1 cellular context compared by ENCODE assay signal in the genomic region with DNA sequence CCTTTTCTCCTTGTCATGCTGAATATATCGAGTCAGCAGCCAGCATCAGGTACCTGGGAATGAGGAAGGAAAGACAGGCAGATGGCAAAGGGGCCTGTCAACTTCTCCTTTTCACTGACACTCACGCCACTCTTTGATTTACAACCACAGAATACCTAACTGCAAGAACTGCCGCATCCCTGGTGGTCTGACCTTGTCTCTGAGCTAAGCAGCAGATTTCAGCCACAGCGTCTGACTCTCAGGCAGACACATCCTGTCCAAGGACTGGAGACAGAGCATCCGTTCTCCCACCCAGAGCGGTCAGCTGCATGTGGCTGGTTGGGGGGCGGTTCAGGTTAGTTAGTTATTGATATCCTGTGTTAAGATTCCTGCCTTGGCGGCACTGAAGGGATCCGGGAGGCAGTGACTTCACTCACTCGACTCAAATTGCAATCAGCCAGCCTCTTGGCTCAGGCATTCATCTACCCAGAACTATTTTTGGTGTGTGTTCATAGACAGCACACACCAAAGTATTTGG.
TF ChIP-seq lines count a peak whose summit lies in the region.

No MANE protein-coding gene starts in this region.

TF ChIP-seq in GM12878, 131 proteins besides CTCF, POLR2A, EP300 and RAD21 (continued from another document and continues in another):
- TF ChIP-seq, protein P1, sequence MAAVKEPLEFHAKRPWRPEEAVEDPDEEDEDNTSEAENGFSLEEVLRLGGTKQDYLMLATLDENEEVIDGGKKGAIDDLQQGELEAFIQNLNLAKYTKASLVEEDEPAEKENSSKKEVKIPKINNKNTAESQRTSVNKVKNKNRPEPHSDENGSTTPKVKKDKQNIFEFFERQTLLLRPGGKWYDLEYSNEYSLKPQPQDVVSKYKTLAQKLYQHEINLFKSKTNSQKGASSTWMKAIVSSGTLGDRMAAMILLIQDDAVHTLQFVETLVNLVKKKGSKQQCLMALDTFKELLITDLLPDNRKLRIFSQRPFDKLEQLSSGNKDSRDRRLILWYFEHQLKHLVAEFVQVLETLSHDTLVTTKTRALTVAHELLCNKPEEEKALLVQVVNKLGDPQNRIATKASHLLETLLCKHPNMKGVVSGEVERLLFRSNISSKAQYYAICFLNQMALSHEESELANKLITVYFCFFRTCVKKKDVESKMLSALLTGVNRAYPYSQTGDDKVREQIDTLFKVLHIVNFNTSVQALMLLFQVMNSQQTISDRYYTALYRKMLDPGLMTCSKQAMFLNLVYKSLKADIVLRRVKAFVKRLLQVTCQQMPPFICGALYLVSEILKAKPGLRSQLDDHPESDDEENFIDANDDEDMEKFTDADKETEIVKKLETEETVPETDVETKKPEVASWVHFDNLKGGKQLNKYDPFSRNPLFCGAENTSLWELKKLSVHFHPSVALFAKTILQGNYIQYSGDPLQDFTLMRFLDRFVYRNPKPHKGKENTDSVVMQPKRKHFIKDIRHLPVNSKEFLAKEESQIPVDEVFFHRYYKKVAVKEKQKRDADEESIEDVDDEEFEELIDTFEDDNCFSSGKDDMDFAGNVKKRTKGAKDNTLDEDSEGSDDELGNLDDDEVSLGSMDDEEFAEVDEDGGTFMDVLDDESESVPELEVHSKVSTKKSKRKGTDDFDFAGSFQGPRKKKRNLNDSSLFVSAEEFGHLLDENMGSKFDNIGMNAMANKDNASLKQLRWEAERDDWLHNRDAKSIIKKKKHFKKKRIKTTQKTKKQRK (IDR thresholded peaks at IDR 0.05; ENCODE audit: low read depth, low read length): no peak
- TF ChIP-seq TCF7 (IDR thresholded peaks at IDR 0.05; ENCODE audit: borderline replicate concordance) (no peak), SMAD5 (IDR thresholded peaks at IDR 0.05; ENCODE audit: low read depth) (no peak), POU2F2 (IDR thresholded peaks at IDR 0.05; ENCODE audit: borderline replicate concordance, low read depth, low read length) (no peak), ATF7 (IDR thresholded peaks at IDR 0.05; ENCODE audit: low read depth) (no peak), MEF2B (IDR thresholded peaks at IDR 0.05; ENCODE audit: partially characterized antibody, poor library complexity, severe bottlenecking) (no peak), FOXM1 (IDR thresholded peaks at IDR 0.05; ENCODE audit: low read depth, low read length) (peak; percentile 55; the same call in 1 of the 2 replicates), CEBPB (IDR thresholded peaks at IDR 0.05; ENCODE audit: borderline replicate concordance in 1 of 2, low read depth in 2 of 2, low read length in 2 of 2) (no peak), CBFB (IDR thresholded peaks at IDR 0.05; ENCODE audit: low read depth) (peak; percentile 49; the same call in 1 of the 2 replicates), ZZZ3 (IDR thresholded peaks at IDR 0.05; ENCODE audit: control insufficient read depth, insufficient read length, low read depth) (no peak), STAT3 (IDR thresholded peaks at IDR 0.05; ENCODE audit: low read depth, low read length) (no peak), NFYA (IDR thresholded peaks at IDR 0.05; ENCODE audit: borderline replicate concordance, low read depth, low read length) (no peak), FOXK2 (IDR thresholded peaks at IDR 0.05) (no peak), TCF12 (IDR thresholded peaks at IDR 0.05; ENCODE audit: low read depth, low read length) (peak; percentile 21; the same call in 1 of the 2 replicates), PAX5 (IDR thresholded peaks at IDR 0.05; ENCODE audit: borderline replicate concordance, low read depth, low read length) (peak; percentile 43; the same call in 1 of the 2 replicates), RUNX3 (IDR thresholded peaks at IDR 0.05; ENCODE audit: low read length) (peak; percentile 82), SREBF2 (IDR thresholded peaks at IDR 0.05; ENCODE audit: low read length) (no peak), KDM1A (IDR thresholded peaks at IDR 0.05; ENCODE audit: borderline replicate concordance) (no peak), TARDBP (IDR thresholded peaks at IDR 0.05; ENCODE audit: borderline replicate concordance) (no peak), EZH2 (IDR thresholded peaks at IDR 0.05; ENCODE audit: borderline replicate concordance, control insufficient read depth, low read depth, low read length) (no peak), IKZF1 (conservative IDR thresholded peaks at IDR 0.05) (peak; percentile 54), POLR2AphosphoS5 (IDR thresholded peaks at IDR 0.05; ENCODE audit: low read length) (no peak; the same call in 1 of the 2 replicates), CHD4 (IDR thresholded peaks at IDR 0.05) (no peak), GATAD2B (conservative IDR thresholded peaks at IDR 0.05; ENCODE audit: low read depth) (no peak), SUZ12 (IDR thresholded peaks at IDR 0.05; ENCODE audit: unreplicated experiment) (no peak), RAD51 (IDR thresholded peaks at IDR 0.05) (no peak), MTA3 (IDR thresholded peaks at IDR 0.05; ENCODE audit: borderline replicate concordance, low read length) (no peak), CREM (IDR thresholded peaks at IDR 0.05; ENCODE audit: low read depth) (peak; percentile 50; the same call in 1 of the 2 replicates), SPI1 (IDR thresholded peaks at IDR 0.05; ENCODE audit: borderline replicate concordance, insufficient read depth, low read depth, low read length) (peak; percentile 31; the same call in 1 of the 2 replicates), MYB (IDR thresholded peaks at IDR 0.05; ENCODE audit: borderline replicate concordance, low read depth, low read length) (no peak), CREB1 (IDR thresholded peaks at IDR 0.05; ENCODE audit: low read depth) (no peak), SUPT20H (IDR thresholded peaks at IDR 0.05; ENCODE audit: borderline replicate concordance, control insufficient read depth, low read depth, low read length) (no peak), ASH2L (IDR thresholded peaks at IDR 0.05; ENCODE audit: borderline replicate concordance, low read depth) (no peak), RCOR1 (conservative IDR thresholded peaks at IDR 0.05; ENCODE audit: low read depth, low read length) (no peak), HDAC2 (IDR thresholded peaks at IDR 0.05) (no peak), TCF3 (IDR thresholded peaks at IDR 0.05; ENCODE audit: borderline replicate concordance, insufficient read depth, low read depth, low read length) (no peak), ETV6 (conservative IDR thresholded peaks at IDR 0.05 in 1 of 2, IDR thresholded peaks at IDR 0.05 in 1 of 2; ENCODE audit: borderline replicate concordance in 1 of 2, low read depth in 1 of 2) (no peak), NFIC (IDR thresholded peaks at IDR 0.05; ENCODE audit: low read depth, low read length) (peak; percentile 56; the same call in 1 of the 2 replicates), KLF5 (IDR thresholded peaks at IDR 0.05; ENCODE audit: partially characterized antibody) (no peak)
- TF ChIP-seq, protein P2, sequence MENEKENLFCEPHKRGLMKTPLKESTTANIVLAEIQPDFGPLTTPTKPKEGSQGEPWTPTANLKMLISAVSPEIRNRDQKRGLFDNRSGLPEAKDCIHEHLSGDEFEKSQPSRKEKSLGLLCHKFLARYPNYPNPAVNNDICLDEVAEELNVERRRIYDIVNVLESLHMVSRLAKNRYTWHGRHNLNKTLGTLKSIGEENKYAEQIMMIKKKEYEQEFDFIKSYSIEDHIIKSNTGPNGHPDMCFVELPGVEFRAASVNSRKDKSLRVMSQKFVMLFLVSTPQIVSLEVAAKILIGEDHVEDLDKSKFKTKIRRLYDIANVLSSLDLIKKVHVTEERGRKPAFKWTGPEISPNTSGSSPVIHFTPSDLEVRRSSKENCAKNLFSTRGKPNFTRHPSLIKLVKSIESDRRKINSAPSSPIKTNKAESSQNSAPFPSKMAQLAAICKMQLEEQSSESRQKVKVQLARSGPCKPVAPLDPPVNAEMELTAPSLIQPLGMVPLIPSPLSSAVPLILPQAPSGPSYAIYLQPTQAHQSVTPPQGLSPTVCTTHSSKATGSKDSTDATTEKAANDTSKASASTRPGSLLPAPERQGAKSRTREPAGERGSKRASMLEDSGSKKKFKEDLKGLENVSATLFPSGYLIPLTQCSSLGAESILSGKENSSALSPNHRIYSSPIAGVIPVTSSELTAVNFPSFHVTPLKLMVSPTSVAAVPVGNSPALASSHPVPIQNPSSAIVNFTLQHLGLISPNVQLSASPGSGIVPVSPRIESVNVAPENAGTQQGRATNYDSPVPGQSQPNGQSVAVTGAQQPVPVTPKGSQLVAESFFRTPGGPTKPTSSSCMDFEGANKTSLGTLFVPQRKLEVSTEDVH (IDR thresholded peaks at IDR 0.05; ENCODE audit: low read depth, partially characterized antibody): no peak
- TF ChIP-seq, protein P3, sequence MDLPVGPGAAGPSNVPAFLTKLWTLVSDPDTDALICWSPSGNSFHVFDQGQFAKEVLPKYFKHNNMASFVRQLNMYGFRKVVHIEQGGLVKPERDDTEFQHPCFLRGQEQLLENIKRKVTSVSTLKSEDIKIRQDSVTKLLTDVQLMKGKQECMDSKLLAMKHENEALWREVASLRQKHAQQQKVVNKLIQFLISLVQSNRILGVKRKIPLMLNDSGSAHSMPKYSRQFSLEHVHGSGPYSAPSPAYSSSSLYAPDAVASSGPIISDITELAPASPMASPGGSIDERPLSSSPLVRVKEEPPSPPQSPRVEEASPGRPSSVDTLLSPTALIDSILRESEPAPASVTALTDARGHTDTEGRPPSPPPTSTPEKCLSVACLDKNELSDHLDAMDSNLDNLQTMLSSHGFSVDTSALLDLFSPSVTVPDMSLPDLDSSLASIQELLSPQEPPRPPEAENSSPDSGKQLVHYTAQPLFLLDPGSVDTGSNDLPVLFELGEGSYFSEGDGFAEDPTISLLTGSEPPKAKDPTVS (IDR thresholded peaks at IDR 0.05; ENCODE audit: low read depth, low read length): no peak
- TF ChIP-seq, protein P4, sequence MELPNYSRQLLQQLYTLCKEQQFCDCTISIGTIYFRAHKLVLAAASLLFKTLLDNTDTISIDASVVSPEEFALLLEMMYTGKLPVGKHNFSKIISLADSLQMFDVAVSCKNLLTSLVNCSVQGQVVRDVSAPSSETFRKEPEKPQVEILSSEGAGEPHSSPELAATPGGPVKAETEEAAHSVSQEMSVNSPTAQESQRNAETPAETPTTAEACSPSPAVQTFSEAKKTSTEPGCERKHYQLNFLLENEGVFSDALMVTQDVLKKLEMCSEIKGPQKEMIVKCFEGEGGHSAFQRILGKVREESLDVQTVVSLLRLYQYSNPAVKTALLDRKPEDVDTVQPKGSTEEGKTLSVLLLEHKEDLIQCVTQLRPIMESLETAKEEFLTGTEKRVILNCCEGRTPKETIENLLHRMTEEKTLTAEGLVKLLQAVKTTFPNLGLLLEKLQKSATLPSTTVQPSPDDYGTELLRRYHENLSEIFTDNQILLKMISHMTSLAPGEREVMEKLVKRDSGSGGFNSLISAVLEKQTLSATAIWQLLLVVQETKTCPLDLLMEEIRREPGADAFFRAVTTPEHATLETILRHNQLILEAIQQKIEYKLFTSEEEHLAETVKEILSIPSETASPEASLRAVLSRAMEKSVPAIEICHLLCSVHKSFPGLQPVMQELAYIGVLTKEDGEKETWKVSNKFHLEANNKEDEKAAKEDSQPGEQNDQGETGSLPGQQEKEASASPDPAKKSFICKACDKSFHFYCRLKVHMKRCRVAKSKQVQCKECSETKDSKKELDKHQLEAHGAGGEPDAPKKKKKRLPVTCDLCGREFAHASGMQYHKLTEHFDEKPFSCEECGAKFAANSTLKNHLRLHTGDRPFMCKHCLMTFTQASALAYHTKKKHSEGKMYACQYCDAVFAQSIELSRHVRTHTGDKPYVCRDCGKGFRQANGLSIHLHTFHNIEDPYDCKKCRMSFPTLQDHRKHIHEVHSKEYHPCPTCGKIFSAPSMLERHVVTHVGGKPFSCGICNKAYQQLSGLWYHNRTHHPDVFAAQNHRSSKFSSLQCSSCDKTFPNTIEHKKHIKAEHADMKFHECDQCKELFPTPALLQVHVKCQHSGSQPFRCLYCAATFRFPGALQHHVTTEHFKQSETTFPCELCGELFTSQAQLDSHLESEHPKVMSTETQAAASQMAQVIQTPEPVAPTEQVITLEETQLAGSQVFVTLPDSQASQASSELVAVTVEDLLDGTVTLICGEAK (IDR thresholded peaks at IDR 0.05; ENCODE audit: borderline replicate concordance): no peak
- TF ChIP-seq, protein P5, sequence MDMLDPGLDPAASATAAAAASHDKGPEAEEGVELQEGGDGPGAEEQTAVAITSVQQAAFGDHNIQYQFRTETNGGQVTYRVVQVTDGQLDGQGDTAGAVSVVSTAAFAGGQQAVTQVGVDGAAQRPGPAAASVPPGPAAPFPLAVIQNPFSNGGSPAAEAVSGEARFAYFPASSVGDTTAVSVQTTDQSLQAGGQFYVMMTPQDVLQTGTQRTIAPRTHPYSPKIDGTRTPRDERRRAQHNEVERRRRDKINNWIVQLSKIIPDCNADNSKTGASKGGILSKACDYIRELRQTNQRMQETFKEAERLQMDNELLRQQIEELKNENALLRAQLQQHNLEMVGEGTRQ (IDR thresholded peaks at IDR 0.05; ENCODE audit: borderline replicate concordance, low read depth, low read length): no peak
- TF ChIP-seq, protein P6, sequence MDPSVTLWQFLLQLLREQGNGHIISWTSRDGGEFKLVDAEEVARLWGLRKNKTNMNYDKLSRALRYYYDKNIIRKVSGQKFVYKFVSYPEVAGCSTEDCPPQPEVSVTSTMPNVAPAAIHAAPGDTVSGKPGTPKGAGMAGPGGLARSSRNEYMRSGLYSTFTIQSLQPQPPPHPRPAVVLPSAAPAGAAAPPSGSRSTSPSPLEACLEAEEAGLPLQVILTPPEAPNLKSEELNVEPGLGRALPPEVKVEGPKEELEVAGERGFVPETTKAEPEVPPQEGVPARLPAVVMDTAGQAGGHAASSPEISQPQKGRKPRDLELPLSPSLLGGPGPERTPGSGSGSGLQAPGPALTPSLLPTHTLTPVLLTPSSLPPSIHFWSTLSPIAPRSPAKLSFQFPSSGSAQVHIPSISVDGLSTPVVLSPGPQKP (IDR thresholded peaks at IDR 0.05; ENCODE audit: low read depth, low read length): no peak
- TF ChIP-seq, protein P7, sequence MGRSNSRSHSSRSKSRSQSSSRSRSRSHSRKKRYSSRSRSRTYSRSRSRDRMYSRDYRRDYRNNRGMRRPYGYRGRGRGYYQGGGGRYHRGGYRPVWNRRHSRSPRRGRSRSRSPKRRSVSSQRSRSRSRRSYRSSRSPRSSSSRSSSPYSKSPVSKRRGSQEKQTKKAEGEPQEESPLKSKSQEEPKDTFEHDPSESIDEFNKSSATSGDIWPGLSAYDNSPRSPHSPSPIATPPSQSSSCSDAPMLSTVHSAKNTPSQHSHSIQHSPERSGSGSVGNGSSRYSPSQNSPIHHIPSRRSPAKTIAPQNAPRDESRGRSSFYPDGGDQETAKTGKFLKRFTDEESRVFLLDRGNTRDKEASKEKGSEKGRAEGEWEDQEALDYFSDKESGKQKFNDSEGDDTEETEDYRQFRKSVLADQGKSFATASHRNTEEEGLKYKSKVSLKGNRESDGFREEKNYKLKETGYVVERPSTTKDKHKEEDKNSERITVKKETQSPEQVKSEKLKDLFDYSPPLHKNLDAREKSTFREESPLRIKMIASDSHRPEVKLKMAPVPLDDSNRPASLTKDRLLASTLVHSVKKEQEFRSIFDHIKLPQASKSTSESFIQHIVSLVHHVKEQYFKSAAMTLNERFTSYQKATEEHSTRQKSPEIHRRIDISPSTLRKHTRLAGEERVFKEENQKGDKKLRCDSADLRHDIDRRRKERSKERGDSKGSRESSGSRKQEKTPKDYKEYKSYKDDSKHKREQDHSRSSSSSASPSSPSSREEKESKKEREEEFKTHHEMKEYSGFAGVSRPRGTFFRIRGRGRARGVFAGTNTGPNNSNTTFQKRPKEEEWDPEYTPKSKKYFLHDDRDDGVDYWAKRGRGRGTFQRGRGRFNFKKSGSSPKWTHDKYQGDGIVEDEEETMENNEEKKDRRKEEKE (IDR thresholded peaks at IDR 0.05): no peak
